6 cellular contexts compared by ENCODE assay signal in the genomic region with DNA sequence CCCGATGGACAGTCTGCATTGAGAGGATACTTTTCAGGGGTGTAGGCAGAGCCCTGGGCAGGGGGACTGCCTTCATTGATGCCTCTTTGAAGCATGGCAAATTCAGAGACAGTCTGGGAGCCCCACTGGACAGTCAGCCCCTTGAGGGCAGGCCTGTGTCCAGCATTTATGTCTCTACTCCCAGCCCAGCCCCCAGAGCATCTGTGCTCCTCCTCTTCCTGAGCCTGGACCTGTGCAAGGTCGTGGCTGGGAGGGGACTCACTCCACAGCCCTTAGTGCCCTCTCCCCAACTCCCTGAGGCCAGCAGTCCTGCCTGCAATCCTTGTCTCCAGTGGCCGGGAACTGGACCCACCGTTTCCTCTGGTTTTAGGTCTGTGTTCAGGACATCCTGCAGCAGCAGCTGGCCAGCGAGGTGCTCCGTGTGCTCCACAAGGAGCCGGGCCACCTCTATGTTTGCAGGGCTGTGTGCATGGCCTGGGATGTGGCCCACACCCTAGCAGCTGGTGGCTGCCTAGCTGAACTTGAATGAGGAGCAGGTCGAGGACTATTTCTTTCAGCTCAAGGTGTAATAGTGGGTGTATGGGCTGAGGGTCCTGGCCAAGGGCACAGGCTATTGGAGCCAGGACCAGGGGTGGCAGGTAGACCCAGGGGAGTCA. TPM values are rescaled to one million over a fixed set of nuclear protein-coding genes. Genes with fewer than 3 reads are reported as not detected.
"Had no signal": no experiment of that assay in that cellular context is flagged by ENCODE, and none has a peak within 500 bp of the region (broad histone marks: within the 10 kb centered on the region; RNA-seq: fewer than 3 reads in every experiment).

No MANE protein-coding gene starts in this region.

RNA-seq across cellular contexts. Expression of a gene that starts 22.6 kb away (rescaled TPM):
- total RNA-seq: GM23248, H4, H7, HepG2, HT-29 had no signal
- polyA plus RNA-seq: GM23248, HepG2, IgD-negative memory B cell had no signal
